1 cellular context compared by ENCODE assay signal in genomic region chr14:67819563-67820411, GRCh38.
TF ChIP-seq lines count a peak whose summit lies in the region.

Gene RAD51B (plus strand): TSS chr14:67819779.

TF ChIP-seq in HepG2, 621 proteins besides CTCF, POLR2A, EP300 and RAD21 (continued from another document and continues in another):
- no peak for TF ChIP-seq ZHX2 (IDR thresholded peaks at IDR 0.05; ENCODE audit: low read depth)
- no peak for TF ChIP-seq ZHX2 (CRISPR knock-in tag; IDR thresholded peaks at IDR 0.05; ENCODE audit: borderline replicate concordance)
- no peak for TF ChIP-seq SMAD3 (CRISPR knock-in tag; IDR thresholded peaks at IDR 0.05)
- TF ChIP-seq ZNF282 (IDR thresholded peaks at IDR 0.05; ENCODE audit: partially characterized antibody), result no peak
- no peak for TF ChIP-seq ZBTB46 (CRISPR knock-in tag; IDR thresholded peaks at IDR 0.05; ENCODE audit: borderline replicate concordance)
- TF ChIP-seq TSC22D2 (CRISPR knock-in tag; IDR thresholded peaks at IDR 0.05; ENCODE audit: borderline replicate concordance), result no peak
- TF ChIP-seq ZNF563 (CRISPR knock-in tag; IDR thresholded peaks at IDR 0.05), result no peak
- TF ChIP-seq ZNF484 (CRISPR knock-in tag; IDR thresholded peaks at IDR 0.05; ENCODE audit: borderline replicate concordance, low read depth), result no peak
- no peak; the same call in 1 of the 2 replicates for TF ChIP-seq TBX2 (CRISPR knock-in tag; IDR thresholded peaks at IDR 0.05; ENCODE audit: borderline replicate concordance)
- no peak for TF ChIP-seq SRY (CRISPR knock-in tag; IDR thresholded peaks at IDR 0.05)
- TF ChIP-seq CREB3 (CRISPR knock-in tag; IDR thresholded peaks at IDR 0.05), result no peak
- no peak for TF ChIP-seq FOXO1 (CRISPR knock-in tag; IDR thresholded peaks at IDR 0.05)
- peak; percentile 73 for TF ChIP-seq POLR2AphosphoS5 (IDR thresholded peaks at IDR 0.05; ENCODE audit: low read depth, low read length)
- no peak for TF ChIP-seq SYNCRIP (IDR thresholded peaks at IDR 0.05; ENCODE audit: insufficient read depth, low read depth, low read length)
- no peak for TF ChIP-seq ZFP82 (CRISPR knock-in tag; IDR thresholded peaks at IDR 0.05; ENCODE audit: borderline replicate concordance)
- peak; percentile 47; the same call in 1 of the 2 replicates for TF ChIP-seq SNAPC2 (CRISPR knock-in tag; IDR thresholded peaks at IDR 0.05)
- no peak for TF ChIP-seq ZNF30 (CRISPR knock-in tag; IDR thresholded peaks at IDR 0.05)
- TF ChIP-seq IRF9 (CRISPR knock-in tag; IDR thresholded peaks at IDR 0.05; ENCODE audit: borderline replicate concordance), result no peak
- no peak for TF ChIP-seq MLX (CRISPR knock-in tag; IDR thresholded peaks at IDR 0.05)
- TF ChIP-seq CREB1 (IDR thresholded peaks at IDR 0.05), result peak; percentile 48; the same call in 1 of the 2 replicates
- TF ChIP-seq CREB1 (CRISPR knock-in tag; IDR thresholded peaks at IDR 0.05), result peak; percentile 87
- TF ChIP-seq IRF1 (CRISPR knock-in tag; IDR thresholded peaks at IDR 0.05; ENCODE audit: low read depth), result no peak
- TF ChIP-seq ZNF784 (CRISPR knock-in tag; IDR thresholded peaks at IDR 0.05; ENCODE audit: borderline replicate concordance), result no peak
- TF ChIP-seq ZNF678 (CRISPR knock-in tag; IDR thresholded peaks at IDR 0.05), result no peak
- no peak for TF ChIP-seq ZNF879 (CRISPR knock-in tag; IDR thresholded peaks at IDR 0.05)
- TF ChIP-seq ZNF749 (CRISPR knock-in tag; IDR thresholded peaks at IDR 0.05; ENCODE audit: borderline replicate concordance), result no peak
- no peak for TF ChIP-seq ZNF512B (CRISPR knock-in tag; IDR thresholded peaks at IDR 0.05; ENCODE audit: borderline replicate concordance)
- no peak for TF ChIP-seq ZNF646 (CRISPR knock-in tag; IDR thresholded peaks at IDR 0.05)
- TF ChIP-seq ZBTB49 (CRISPR knock-in tag; IDR thresholded peaks at IDR 0.05; ENCODE audit: borderline replicate concordance), result no peak
- TF ChIP-seq ZNF136 (CRISPR knock-in tag; IDR thresholded peaks at IDR 0.05; ENCODE audit: low read depth), result no peak
- TF ChIP-seq ETV6 (CRISPR knock-in tag; conservative IDR thresholded peaks at IDR 0.05), result no peak
- 0 out of 2 replicates have a peak, but pooled peaks have one; percentile 43 for TF ChIP-seq KLF13 (CRISPR knock-in tag; IDR thresholded peaks at IDR 0.05)
- TF ChIP-seq KMT2B (CRISPR knock-in tag; IDR thresholded peaks at IDR 0.05), result peak; percentile 89
